8 cellular contexts compared by ENCODE assay signal in the genomic region with DNA sequence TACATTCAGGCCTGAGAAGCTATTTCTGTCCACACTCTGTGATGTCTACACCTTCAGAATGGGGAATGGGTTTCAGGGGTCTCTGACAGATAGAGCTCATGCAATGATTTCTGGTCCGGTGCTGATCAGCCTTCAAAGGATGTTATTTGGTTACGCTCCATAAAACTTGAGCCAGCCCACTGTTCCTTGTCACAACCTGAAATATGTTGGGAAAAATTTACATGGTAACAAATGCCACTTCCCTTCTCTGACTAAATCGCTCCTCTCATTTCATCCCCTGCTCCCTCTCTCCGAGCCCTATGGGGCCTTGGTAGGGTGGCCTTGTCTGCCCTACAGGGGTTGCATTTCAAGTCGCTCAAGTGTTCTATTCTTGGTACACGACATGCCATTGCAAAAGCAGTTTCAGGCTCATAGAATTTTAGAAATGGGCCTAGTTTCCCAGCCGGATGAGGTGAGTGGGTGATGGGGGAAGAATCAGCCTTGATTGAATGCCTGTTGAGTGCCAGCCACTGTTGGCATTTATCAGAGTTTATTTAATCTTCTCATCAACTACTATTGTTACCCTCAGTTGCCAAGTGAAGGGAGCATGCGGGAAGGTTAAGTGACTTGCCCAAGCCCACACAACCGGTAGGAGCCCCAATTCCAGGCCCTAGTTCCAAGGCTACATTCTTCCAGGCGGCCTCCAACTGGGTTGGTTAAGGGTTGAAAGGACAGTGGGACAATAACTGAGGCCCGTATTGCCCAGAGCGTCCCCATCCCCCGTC. TPM values are rescaled to one million over a fixed set of nuclear protein-coding genes. Genes with fewer than 3 reads are reported as not detected.
DNase-seq lines count a peak whose midpoint lies in the region; ATAC-seq and TF ChIP-seq lines count a peak whose summit lies in the region.

No MANE protein-coding gene starts in this region.

- DNase-seq in DND-41 (no peak), RWPE2 (ENCODE audit: low spot score) (no peak), left ventricle myocardium inferior (no peak), sigmoid colon (peak; percentile 50), foreskin melanocyte (no peak), activated T-cell treated with anti-CD3 and anti-CD28 coated beads for 4 hours (no peak), NCI-H2171 treated with DMSO at 0.1 percent for 48 hours (lab: John Stamatoyannopoulos, UW) (no peak)
- DNase-seq in activated CD4-positive, CD25-positive, alpha-beta regulatory T cell treated with anti-CD3 and anti-CD28 coated beads, Interleukin-2, amount 50 U/mL, for 72 hours = no peak

- peak overlapping the region; percentile 71 for H2AFZ ChIP-seq in DND-41 (ENCODE audit: low read depth, low read length)

- no peak for TF ChIP-seq CTCF in DND-41 (IDR thresholded peaks at IDR 0.05; ENCODE audit: borderline replicate concordance, extremely low read depth, low read length, poor library complexity, severe bottlenecking)
- TF ChIP-seq CTCF in RWPE2 (IDR thresholded peaks at IDR 0.05; ENCODE audit: poor library complexity, severe bottlenecking) = no peak
- TF ChIP-seq CTCF in left ventricle myocardium inferior (IDR thresholded peaks at IDR 0.05; ENCODE audit: borderline replicate concordance) = no peak
- TF ChIP-seq CTCF in sigmoid colon (IDR thresholded peaks at IDR 0.05) = no peak

- H3K27me3 ChIP-seq in DND-41 (ENCODE audit: insufficient read depth, low read length, poor library complexity) (no peaks in the 10 kb centered on the region), RWPE2 (ENCODE audit: insufficient read depth, poor library complexity, severe bottlenecking) (no peaks in the 10 kb centered on the region), left ventricle myocardium inferior (ENCODE audit: low read depth) (no peaks in the 10 kb centered on the region), sigmoid colon (no peaks in the 10 kb centered on the region)

- no peak for ATAC-seq in DND-41 (ENCODE audit: insufficient read depth, low read depth)
- ATAC-seq in RWPE2 (ENCODE audit: low read depth) = no peak

- no peak for TF ChIP-seq POLR2A in sigmoid colon (IDR thresholded peaks at IDR 0.05)

- peaks cover 22% of the 10 kb centered on the region for H3K4me1 ChIP-seq in DND-41 (ENCODE audit: insufficient read depth, low read length)
- peaks cover 41% of the 10 kb centered on the region for H3K4me1 ChIP-seq in RWPE2 (ENCODE audit: insufficient read depth, poor library complexity, severe bottlenecking)
- peaks cover 55% of the 10 kb centered on the region for H3K4me1 ChIP-seq in left ventricle myocardium inferior
- peaks cover 0 to 68% (median 59%) of the 10 kb centered on the region in 4 donors for H3K4me1 ChIP-seq in sigmoid colon

- H3K4me2 ChIP-seq in DND-41 (ENCODE audit: insufficient read depth, low read length) = peak overlapping the region; percentile 98

- TF ChIP-seq EP300 in sigmoid colon (IDR thresholded peaks at IDR 0.05) = no peak

- intact Hi-C loops in left ventricle myocardium inferior (cut with micrococcal nuclease) = no loop called here
- intact Hi-C loops in sigmoid colon (cut with DNase I) = no loop called here

- H3K9me3 ChIP-seq in DND-41 (ENCODE audit: insufficient read depth, low read length, severe bottlenecking) (no peaks in the 10 kb centered on the region), RWPE2 (ENCODE audit: severe bottlenecking) (no peaks in the 10 kb centered on the region), left ventricle myocardium inferior (replicated peaks) (no peaks in the 10 kb centered on the region), sigmoid colon (no peaks in the 10 kb centered on the region)

- H4K20me1 ChIP-seq in DND-41 (ENCODE audit: insufficient read depth, low read length) = no peaks in the 10 kb centered on the region

- WGBS in sigmoid colon, 2 donors = 67 to 70% methylated on average over 13 of the region's 13 CpGs

- H3K27ac ChIP-seq in DND-41 (ENCODE audit: low read length) = peak overlapping the region; percentile 67
- peak overlapping the region; percentile 91 for H3K27ac ChIP-seq in RWPE2 (ENCODE audit: poor library complexity, severe bottlenecking)
- peak overlapping the region; percentile 95 for H3K27ac ChIP-seq in left ventricle myocardium inferior (replicated peaks)
- peak overlapping the region; percentile 94 to 98 (median 96) for H3K27ac ChIP-seq in sigmoid colon

- H3K9ac ChIP-seq in DND-41 (ENCODE audit: low read depth, low read length) = peak overlapping the region; percentile 53

- peaks cover 12% of the 10 kb centered on the region for H3K79me2 ChIP-seq in DND-41 (ENCODE audit: insufficient read depth, low read length)

- H3K4me3 ChIP-seq in DND-41 (ENCODE audit: low read depth in 1 of 2, low read length in 2 of 2) = peak overlapping the region; percentile 14 to 82; a peak in 3 of 4 replicates
- peak overlapping the region; percentile 18 for H3K4me3 ChIP-seq in RWPE2 (ENCODE audit: severe bottlenecking)
- H3K4me3 ChIP-seq in left ventricle myocardium inferior = peak overlapping the region; percentile 94
- peak overlapping the region; percentile 23 to 82 (median 54) for H3K4me3 ChIP-seq in sigmoid colon

- H3K36me3 ChIP-seq in DND-41 (ENCODE audit: insufficient read depth, low read length) = no peaks in the 10 kb centered on the region; the same call in 1 of the 2 replicates
- H3K36me3 ChIP-seq in RWPE2 (ENCODE audit: low read depth) = peaks cover 9% of the 10 kb centered on the region; the same call in 1 of the 2 replicates
- no peaks in the 10 kb centered on the region for H3K36me3 ChIP-seq in left ventricle myocardium inferior
- H3K36me3 ChIP-seq in sigmoid colon = no peaks in the 10 kb centered on the region

RNA-seq across cellular contexts. Expression of gene ABHD2, which starts 1.0 kb away (rescaled TPM):
- total RNA-seq in left ventricle myocardium inferior (68.2 TPM), sigmoid colon (10 to 100 TPM; 32.9 to 81.5 (median 49.0) TPM)
- polyA plus RNA-seq in sigmoid colon = 10 to 100 TPM in 1 of 3 donors, 1 to 10 TPM in 2; 1.8 to 27.7 (median 4.2) TPM

Comparison
In these comparisons a context has a peak if more than half of its experiments do, and no peak if none do; other contexts are left out.
1. H3K4me3 ChIP-seq: peak in every context shown above with its lines; median percentile 94 in left ventricle myocardium inferior; 54 in sigmoid colon; 48 in DND-41; 18 in RWPE2.